Comparison of ENCODE assay signal across 15 cellular contexts in genomic region chr6:132887204-132887603, GRCh38.
"Had no signal": no experiment of that assay in that cellular context is flagged by ENCODE, and none has a peak within 500 bp of the region (broad histone marks: within the 10 kb centered on the region; RNA-seq: fewer than 3 reads in every experiment).

No MANE protein-coding gene starts in this region.

- H3K36me3 ChIP-seq: esophagus squamous epithelium, heart right ventricle, left ventricle myocardium inferior, tibial artery, vagina had no signal

- H3K4me1 Mint-ChIP-seq: neural crest cell, WTC11 had no signal

- H3K27me3 Mint-ChIP-seq: activated CD4-positive, alpha-beta T cell treated with anti-CD3 and anti-CD28 coated beads, Interleukin-2, amount 10 ng/mL, durations not matched to agents 7 days and 5 days had no signal

- H3K27me3 ChIP-seq: esophagus squamous epithelium, heart right ventricle, tibial artery, vagina had no signal

- DNase-seq: activated CD4-positive, alpha-beta T cell treated with anti-CD3 and anti-CD28 coated beads, Interleukin-2, amount 10 ng/mL, durations not matched to agents 7 days and 5 days; activated CD8-positive, alpha-beta memory T cell treated with anti-CD3 and anti-CD28 coated beads for 24 hours; activated effector memory CD4-positive, alpha-beta T cell treated with anti-CD3 and anti-CD28 coated beads, Interleukin-2, amount 50 U/mL, for 16 hours; esophagus squamous epithelium; heart right ventricle; kidney; left ventricle myocardium inferior; stimulated activated CD4-positive, alpha-beta T cell treated with anti-CD3 and anti-CD28 coated beads, Interleukin-15, amount 100 ng/mL, for 24 hours; stimulated activated CD4-positive, alpha-beta T cell treated with anti-CD3 and anti-CD28 coated beads, Interleukin-4, amount 100 ng/mL, for 4 hours; tibial artery had no signal

- H3K36me3 Mint-ChIP-seq: activated naive CD8-positive, alpha-beta T cell; WTC11 had no signal

- H3K9me3 ChIP-seq: esophagus squamous epithelium, left ventricle myocardium inferior, tibial artery, vagina had no signal

- H3K4me3 Mint-ChIP-seq: activated CD4-positive, alpha-beta T cell treated with anti-CD3 and anti-CD28 coated beads, Interleukin-2, amount 10 ng/mL, durations not matched to agents 7 days and 5 days; activated naive CD8-positive, alpha-beta T cell; neural crest cell; T-helper 1 cell treated with Interleukin-12 subunit alpha and Interleukin-12 subunit beta and Interleukin-4 antibody, amounts not matched to agents 30 μg/mL and 1 μg/mL, for 36 hours; WTC11 had no signal

- H3K4me3 ChIP-seq: esophagus squamous epithelium, heart right ventricle, left ventricle myocardium inferior, tibial artery, vagina had no signal

- ATAC-seq: heart right ventricle, WTC11 had no signal

- H3K27ac Mint-ChIP-seq: activated CD4-positive, alpha-beta T cell treated with anti-CD3 and anti-CD28 coated beads, Interleukin-2, amount 10 ng/mL, durations not matched to agents 7 days and 5 days; activated naive CD8-positive, alpha-beta T cell; T-helper 1 cell treated with Interleukin-12 subunit alpha and Interleukin-12 subunit beta and Interleukin-4 antibody, amounts not matched to agents 30 μg/mL and 1 μg/mL, for 36 hours; WTC11 had no signal

- H3K4me1 ChIP-seq: esophagus squamous epithelium, heart right ventricle, left ventricle myocardium inferior, tibial artery, vagina had no signal

- H3K27ac ChIP-seq: esophagus squamous epithelium, heart right ventricle, left ventricle myocardium inferior, tibial artery, vagina had no signal

- H3K9me3 Mint-ChIP-seq: activated CD4-positive, alpha-beta T cell treated with anti-CD3 and anti-CD28 coated beads, Interleukin-2, amount 10 ng/mL, durations not matched to agents 7 days and 5 days; T-helper 1 cell treated with Interleukin-12 subunit alpha and Interleukin-12 subunit beta and Interleukin-4 antibody, amounts not matched to agents 30 μg/mL and 1 μg/mL, for 36 hours had no signal
